9 cellular contexts compared by ENCODE assay signal in the genomic region with DNA sequence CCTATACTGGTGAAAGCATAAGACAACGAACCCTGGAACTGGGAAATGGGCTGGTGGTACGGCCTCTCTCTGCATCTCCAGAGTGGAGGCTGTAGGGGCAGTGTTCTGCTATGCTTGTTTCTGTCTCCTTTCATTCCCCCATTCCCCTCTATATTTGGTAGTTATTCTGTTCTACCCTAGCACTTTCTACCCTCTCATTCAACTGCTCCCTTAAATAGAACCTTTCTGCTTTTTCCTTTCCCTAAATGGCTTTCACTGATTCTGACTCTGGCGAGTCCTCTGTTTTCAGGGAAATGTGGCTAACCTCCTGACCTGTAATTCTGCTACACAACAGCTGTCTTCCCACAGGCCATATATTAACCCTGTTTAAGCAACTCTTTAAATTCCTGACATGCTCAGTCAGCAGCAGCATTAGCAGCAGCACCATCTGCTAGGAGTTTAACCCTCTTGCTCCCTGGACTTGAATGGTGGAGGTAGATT.
DNase-seq lines count a peak whose midpoint lies in the region; ATAC-seq and TF ChIP-seq lines count a peak whose summit lies in the region.
"Had no signal": no experiment of that assay in that cellular context is flagged by ENCODE, and none has a peak within 500 bp of the region (broad histone marks: within the 10 kb centered on the region; RNA-seq: fewer than 3 reads in every experiment).

No MANE protein-coding gene starts in this region.

- H3K36me3 Mint-ChIP-seq in stimulated activated effector memory CD8-positive, alpha-beta T cell treated with anti-CD3 and anti-CD28 coated beads, Interleukin-12 subunit alpha, Interleukin-12 subunit beta, amount 100 ng/mL, for 72 hours = no peaks in the 10 kb centered on the region

- H3K27me3 ChIP-seq in BE2C = peaks cover 3% of the 10 kb centered on the region; the same call in 1 of the 2 replicates

- DNase-seq in BE2C = peak; percentile 26
- DNase-seq in HT1080 (ENCODE audit: low read depth) = peak; percentile 83
- DNase-seq in amniotic stem cell (lab: John Stamatoyannopoulos, UW) = peak; percentile 0
- no peak for DNase-seq in left colon
- no peak for DNase-seq in stimulated activated naive CD8-positive, alpha-beta T cell treated with anti-CD3 and anti-CD28 coated beads, Interleukin-15, amount 100 ng/mL, for 72 hours
- DNase-seq in stimulated activated effector memory CD8-positive, alpha-beta T cell treated with anti-CD3 and anti-CD28 coated beads, Interleukin-12 subunit alpha, Interleukin-12 subunit beta, amount 100 ng/mL, for 72 hours (ENCODE audit: low spot score in 2 of 2) = no peak

- intact Hi-C loops in left colon (cut with DNase I, micrococcal nuclease) = no loop called here

- H3K27me3 Mint-ChIP-seq in stimulated activated naive CD8-positive, alpha-beta T cell treated with anti-CD3 and anti-CD28 coated beads, Interleukin-15, amount 100 ng/mL, for 72 hours = peaks cover 9% of the 10 kb centered on the region

- no peaks in the 10 kb centered on the region for H3K4me1 ChIP-seq in BE2C

- no peaks in the 10 kb centered on the region for H3K36me3 ChIP-seq in BE2C

- no peak overlapping the region for H3K4me3 Mint-ChIP-seq in stimulated activated naive CD8-positive, alpha-beta T cell treated with anti-CD3 and anti-CD28 coated beads, Interleukin-15, amount 100 ng/mL, for 72 hours
- no peak overlapping the region for H3K4me3 Mint-ChIP-seq in stimulated activated effector memory CD8-positive, alpha-beta T cell treated with anti-CD3 and anti-CD28 coated beads, Interleukin-12 subunit alpha, Interleukin-12 subunit beta, amount 100 ng/mL, for 72 hours

- H3K27ac Mint-ChIP-seq in stimulated activated naive CD8-positive, alpha-beta T cell treated with anti-CD3 and anti-CD28 coated beads, Interleukin-15, amount 100 ng/mL, for 72 hours = no peak overlapping the region
- no peak overlapping the region for H3K27ac Mint-ChIP-seq in stimulated activated effector memory CD8-positive, alpha-beta T cell treated with anti-CD3 and anti-CD28 coated beads, Interleukin-12 subunit alpha, Interleukin-12 subunit beta, amount 100 ng/mL, for 72 hours

- H3K4me3 ChIP-seq in BE2C (ENCODE audit: low read depth, low read length) = no peak overlapping the region
- H3K4me3 ChIP-seq: GM12878 had no signal

- H3K9me3 ChIP-seq in BE2C = no peaks in the 10 kb centered on the region

- ATAC-seq in left colon (peak; percentile 32), GM19035 (IDR thresholded peaks at IDR 0.05; ENCODE audit: unreplicated experiment) (no peak), GM21390 (IDR thresholded peaks at IDR 0.05; ENCODE audit: unreplicated experiment) (no peak)
- ATAC-seq in stimulated activated naive CD8-positive, alpha-beta T cell treated with anti-CD3 and anti-CD28 coated beads, Interleukin-15, amount 100 ng/mL, for 72 hours = no peak
- ATAC-seq in stimulated activated effector memory CD8-positive, alpha-beta T cell treated with anti-CD3 and anti-CD28 coated beads, Interleukin-12 subunit alpha, Interleukin-12 subunit beta, amount 100 ng/mL, for 72 hours = no peak
- ATAC-seq: GM12878 had no signal

- TF ChIP-seq CTCF in BE2C (IDR thresholded peaks at IDR 0.05; ENCODE audit: low read depth, low read length) = peak; percentile 16; the same call in 1 of the 2 replicates

- H3K9me3 Mint-ChIP-seq in stimulated activated naive CD8-positive, alpha-beta T cell treated with anti-CD3 and anti-CD28 coated beads, Interleukin-15, amount 100 ng/mL, for 72 hours = no peaks in the 10 kb centered on the region
- H3K9me3 Mint-ChIP-seq in stimulated activated effector memory CD8-positive, alpha-beta T cell treated with anti-CD3 and anti-CD28 coated beads, Interleukin-12 subunit alpha, Interleukin-12 subunit beta, amount 100 ng/mL, for 72 hours = no peaks in the 10 kb centered on the region

- peaks cover 6% of the 10 kb centered on the region for H3K4me1 Mint-ChIP-seq in stimulated activated naive CD8-positive, alpha-beta T cell treated with anti-CD3 and anti-CD28 coated beads, Interleukin-15, amount 100 ng/mL, for 72 hours
- no peaks in the 10 kb centered on the region for H3K4me1 Mint-ChIP-seq in stimulated activated effector memory CD8-positive, alpha-beta T cell treated with anti-CD3 and anti-CD28 coated beads, Interleukin-12 subunit alpha, Interleukin-12 subunit beta, amount 100 ng/mL, for 72 hours

Comparison
In these comparisons a context has a peak if more than half of its experiments do, and no peak if none do; other contexts are left out.
1. DNase-seq: peak in BE2C (single experiment), HT1080 (single experiment) and amniotic stem cell (single experiment); none in left colon (0 of 2), stimulated activated naive CD8-positive, alpha-beta T cell treated with anti-CD3 and anti-CD28 coated beads, Interleukin-15, amount 100 ng/mL, for 72 hours (0 of 2) and stimulated activated effector memory CD8-positive, alpha-beta T cell treated with anti-CD3 and anti-CD28 coated beads, Interleukin-12 subunit alpha, Interleukin-12 subunit beta, amount 100 ng/mL, for 72 hours (0 of 2).